ENCODE assay signal across 8 cellular contexts in the genomic region with DNA sequence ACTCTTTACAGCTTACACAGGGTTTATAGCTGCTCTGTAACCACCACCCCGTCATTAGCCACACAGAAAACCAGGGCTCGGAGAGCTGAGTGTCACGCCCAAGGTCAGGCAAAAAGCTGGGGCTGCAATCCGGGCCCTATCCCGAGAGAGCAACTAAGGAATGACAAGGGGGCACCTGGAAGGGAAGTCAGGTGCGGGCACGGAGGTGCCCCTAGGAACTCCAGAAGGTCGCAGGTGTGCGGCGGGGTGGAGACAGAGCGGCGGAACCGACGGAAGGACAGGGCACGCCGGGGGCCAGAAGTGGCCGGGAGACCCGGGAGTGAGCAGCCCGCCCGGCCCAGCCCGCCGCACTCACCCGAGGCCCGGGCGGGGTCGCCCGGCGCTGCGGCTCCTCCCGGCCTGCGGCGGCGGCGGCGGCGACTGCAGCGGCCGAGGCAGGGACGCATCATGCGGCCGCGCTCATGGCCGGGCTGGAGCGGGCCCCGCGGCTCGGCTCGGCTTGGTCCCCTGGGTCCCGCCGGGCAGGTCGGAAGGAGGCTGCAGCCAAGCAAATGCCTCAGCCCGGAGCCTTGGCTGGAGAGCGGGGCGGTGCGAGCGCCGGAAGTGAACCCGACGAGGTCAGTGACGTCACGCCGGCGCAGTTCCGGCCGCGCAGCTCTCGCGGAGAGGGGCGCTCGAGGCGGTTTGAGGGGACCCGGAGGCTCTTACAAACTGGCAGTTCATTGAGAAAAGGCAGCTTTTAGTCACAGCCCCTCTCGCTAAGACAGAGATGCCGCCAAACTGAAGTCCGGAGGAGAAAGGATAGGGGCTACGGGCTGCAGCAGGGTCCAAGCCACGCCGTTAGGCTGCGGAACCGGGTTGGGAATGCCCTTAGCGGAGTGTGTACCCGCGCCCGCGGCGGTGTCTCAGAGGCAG. TPM values are rescaled to one million over a fixed set of nuclear protein-coding genes. Genes with fewer than 3 reads are reported as not detected.
DNase-seq lines count a peak whose midpoint lies in the region; ATAC-seq and TF ChIP-seq lines count a peak whose summit lies in the region.

Gene ZDHHC7, minus strand, starts transcription at position 605 of the 915 bp plus-strand sequence. CDS start 20,917 bp downstream, outside the sequence.

- TF ChIP-seq POLR2A in Raji (IDR thresholded peaks at IDR 0.05; ENCODE audit: insufficient read depth, low read depth, low read length): peak; percentile 92

- peaks cover 8% of the 10 kb centered on the region for H3K27me3 Mint-ChIP-seq in nephron progenitor cell (ENCODE audit: low read depth, poor library complexity)
- H3K27me3 Mint-ChIP-seq in stimulated activated naive CD8-positive, alpha-beta T cell treated with anti-CD3 and anti-CD28 coated beads, Interleukin-15, amount 100 ng/mL, for 72 hours: no peaks in the 10 kb centered on the region

- peaks cover 58% of the 10 kb centered on the region for H3K4me1 Mint-ChIP-seq in nephron progenitor cell
- H3K4me1 Mint-ChIP-seq in stimulated activated naive CD8-positive, alpha-beta T cell treated with anti-CD3 and anti-CD28 coated beads, Interleukin-15, amount 100 ng/mL, for 72 hours: peaks cover 47% of the 10 kb centered on the region

- DNase-seq in DMS79 (lab: John Stamatoyannopoulos, UW) (peak; percentile 43), fibroblast of pulmonary artery (ENCODE audit: low read depth) (peak; percentile 87), nephron progenitor cell (peak; percentile 89)
- DNase-seq in Jurkat, Clone E6-1 (ENCODE audit: low read depth, low spot score): peak; percentile 68
- peak; percentile 73 for DNase-seq in activated T-helper 9 cell treated with anti-CD3 and anti-CD28 coated beads, Interleukin-2, amount 50 U/mL, for 16 hours (ENCODE audit: low read depth)
- DNase-seq in stimulated activated naive CD8-positive, alpha-beta T cell treated with anti-CD3 and anti-CD28 coated beads, Interleukin-15, amount 100 ng/mL, for 72 hours: peak; percentile 84 to 85

- peaks cover 5% of the 10 kb centered on the region for H3K36me3 Mint-ChIP-seq in nephron progenitor cell (ENCODE audit: low read depth)

- H3K9me3 Mint-ChIP-seq in nephron progenitor cell: no peaks in the 10 kb centered on the region
- no peaks in the 10 kb centered on the region for H3K9me3 Mint-ChIP-seq in stimulated activated naive CD8-positive, alpha-beta T cell treated with anti-CD3 and anti-CD28 coated beads, Interleukin-15, amount 100 ng/mL, for 72 hours

- TF ChIP-seq CTCF in fibroblast of pulmonary artery (IDR thresholded peaks at IDR 0.05; ENCODE audit: low read length, missing control alignments) (no peak), nephron progenitor cell (IDR thresholded peaks at IDR 0.05) (no peak)

- peak within 1 kb of the TSS; percentile 99 for H3K27ac Mint-ChIP-seq in nephron progenitor cell
- peak within 1 kb of the TSS; percentile 99 for H3K27ac Mint-ChIP-seq in stimulated activated naive CD8-positive, alpha-beta T cell treated with anti-CD3 and anti-CD28 coated beads, Interleukin-15, amount 100 ng/mL, for 72 hours

- H3K4me3 ChIP-seq in Jurkat, Clone E6-1 (ENCODE audit: low read length): peak within 1 kb of the TSS; percentile 95
- H3K4me3 ChIP-seq in fibroblast of pulmonary artery (replicated peaks; ENCODE audit: low read depth, low read length): peak within 1 kb of the TSS; percentile 97

- peak within 1 kb of the TSS; percentile 95 for H3K4me3 Mint-ChIP-seq in nephron progenitor cell
- H3K4me3 Mint-ChIP-seq in stimulated activated naive CD8-positive, alpha-beta T cell treated with anti-CD3 and anti-CD28 coated beads, Interleukin-15, amount 100 ng/mL, for 72 hours: peak within 1 kb of the TSS; percentile 97 to 100

- ATAC-seq in GM21576 (IDR thresholded peaks at IDR 0.05; ENCODE audit: unreplicated experiment): peak; percentile 89
- ATAC-seq in stimulated activated naive CD8-positive, alpha-beta T cell treated with anti-CD3 and anti-CD28 coated beads, Interleukin-15, amount 100 ng/mL, for 72 hours: peak; percentile 95

RNA-seq across cellular contexts. Expression of gene ZDHHC7, which starts in this region (rescaled TPM):
- polyA plus RNA-seq in Jurkat, Clone E6-1 (2012; ENCODE audit: insufficient read depth, insufficient read length): 19.7 TPM

Comparison
In these comparisons a context has a peak if more than half of its experiments do, and no peak if none do; other contexts are left out.
1. Peak in every context shown above with its lines: DNase-seq, ATAC-seq and H3K4me3 ChIP-seq.